In genomic region chr21:46665566-46665965, GRCh38 we compare ENCODE assay signal across 17 cellular contexts.
"Had no signal": no experiment of that assay in that cellular context is flagged by ENCODE, and none has a peak within 500 bp of the region (broad histone marks: within the 10 kb centered on the region; RNA-seq: fewer than 3 reads in every experiment).

No MANE protein-coding gene starts in this region.

- H3K36me3 Mint-ChIP-seq: activated naive CD4-positive, alpha-beta T cell treated with anti-CD3 and anti-CD28 coated beads, Interleukin-2, amount 50 U/mL, for 72 hours had no signal

- H3K9me3 ChIP-seq: ascending aorta, colonic mucosa, heart left ventricle, right atrium auricular region, SJSA1, tibial artery had no signal

- H3K9me3 Mint-ChIP-seq: activated naive CD4-positive, alpha-beta T cell treated with anti-CD3 and anti-CD28 coated beads, Interleukin-2, amount 50 U/mL, for 72 hours had no signal

- DNase-seq: activated CD4-positive, alpha-beta T cell treated with anti-CD3 and anti-CD28 coated beads for 1 hour; activated effector memory CD4-positive, alpha-beta T cell treated with Interleukin-2 at 50 U/mL for 16 hours; activated T-cell treated with anti-CD3 and anti-CD28 coated beads for 4 hours; colonic mucosa; foreskin keratinocyte; heart left ventricle; islet precursor cell; left ventricle myocardium superior; mesendoderm; small intestine; SW 1271; T-helper 9 cell; tibial artery had no signal

- H3K36me3 ChIP-seq: colonic mucosa, right atrium auricular region had no signal

- H3K27ac Mint-ChIP-seq: activated naive CD4-positive, alpha-beta T cell treated with anti-CD3 and anti-CD28 coated beads, Interleukin-2, amount 50 U/mL, for 72 hours had no signal

- H3K4me1 ChIP-seq: colonic mucosa had no signal

- H3K27ac ChIP-seq: ascending aorta, colonic mucosa, foreskin keratinocyte, heart left ventricle, right atrium auricular region, SJSA1, tibial artery had no signal

- ATAC-seq: foreskin keratinocyte, heart left ventricle, left ventricle myocardium superior had no signal

- H3K4me3 ChIP-seq: ascending aorta, colonic mucosa, heart left ventricle, right atrium auricular region, SJSA1, tibial artery had no signal

- H3K27me3 ChIP-seq: ascending aorta, foreskin keratinocyte, right atrium auricular region, SJSA1, tibial artery had no signal
